19 cellular contexts compared by ENCODE assay signal in the genomic region with DNA sequence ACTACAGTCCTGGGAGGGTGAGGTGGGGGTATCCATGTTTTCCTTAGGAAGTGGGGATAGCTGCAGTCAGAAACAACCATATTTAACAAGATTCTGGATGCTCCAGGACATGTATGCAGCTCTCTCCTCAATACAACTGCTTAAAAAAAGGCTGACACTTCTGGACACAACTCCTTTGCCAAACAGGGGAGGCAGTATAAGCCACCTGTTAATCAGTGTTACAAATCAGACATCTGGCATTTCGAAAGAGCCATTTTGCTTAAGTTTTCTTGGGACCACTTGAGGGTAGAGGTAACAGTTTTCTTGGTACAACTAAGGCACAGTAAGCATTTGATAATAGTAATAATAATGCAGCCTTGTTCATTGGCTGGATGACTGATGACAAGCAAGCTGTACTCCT. TPM values are rescaled to one million over a fixed set of nuclear protein-coding genes. Genes with fewer than 3 reads are reported as not detected.
"Had no signal": no experiment of that assay in that cellular context is flagged by ENCODE, and none has a peak within 500 bp of the region (broad histone marks: within the 10 kb centered on the region; RNA-seq: fewer than 3 reads in every experiment).

No MANE protein-coding gene starts in this region.

- H3K27ac Mint-ChIP-seq: activated T-helper 1 cell treated with anti-CD3 and anti-CD28 coated beads, Interleukin-12 subunit alpha, Interleukin-12 subunit beta, Interleukin-2, Interleukin-4 antibody, amounts not matched to agents 30 ng/mL and 10 ng/mL and 1 ng/mL, durations not matched to agents 14 hours and 24 hours and 36 hours; naive thymus-derived CD8-positive, alpha-beta T cell had no signal

- H3K4me3 ChIP-seq: ascending aorta, dorsolateral prefrontal cortex, skin epidermis, tibial nerve, uterus had no signal

- H3K36me3 ChIP-seq: ascending aorta, tibial nerve, uterus had no signal

- ATAC-seq: naive thymus-derived CD8-positive, alpha-beta T cell had no signal

- H3K4me3 Mint-ChIP-seq: activated T-helper 1 cell treated with anti-CD3 and anti-CD28 coated beads, Interleukin-12 subunit alpha, Interleukin-12 subunit beta, Interleukin-2, Interleukin-4 antibody, amounts not matched to agents 30 ng/mL and 10 ng/mL and 1 ng/mL, durations not matched to agents 14 hours and 24 hours and 36 hours; naive thymus-derived CD8-positive, alpha-beta T cell had no signal

- H3K36me3 Mint-ChIP-seq: naive thymus-derived CD8-positive, alpha-beta T cell had no signal

- DNase-seq: activated CD4-positive, CD25-positive, alpha-beta regulatory T cell treated with anti-CD3 and anti-CD28 coated beads, Interleukin-2, amount 50 U/mL, for 72 hours; dorsolateral prefrontal cortex; glutamatergic neuron; hypothalamus; mesenchymal stem cell; naive thymus-derived CD8-positive, alpha-beta T cell; retina; stimulated activated CD4-positive, alpha-beta T cell treated with anti-CD3 and anti-CD28 coated beads, Interleukin-15, amount 100 ng/mL, for 24 hours; stimulated activated CD4-positive, alpha-beta T cell treated with anti-CD3 and anti-CD28 coated beads, Interleukin-4, amount 100 ng/mL, for 24 hours; stimulated activated naive CD4-positive, alpha-beta T cell treated with Interleukin-2 at 50 U/mL for 16 hours; substantia nigra; T1000; uterus had no signal

- H3K27ac ChIP-seq: ascending aorta, dorsolateral prefrontal cortex, skin epidermis, tibial nerve, uterus had no signal

- H3K4me1 ChIP-seq: ascending aorta, tibial nerve, uterus had no signal

- H3K9me3 Mint-ChIP-seq: activated T-helper 1 cell treated with anti-CD3 and anti-CD28 coated beads, Interleukin-12 subunit alpha, Interleukin-12 subunit beta, Interleukin-2, Interleukin-4 antibody, amounts not matched to agents 30 ng/mL and 10 ng/mL and 1 ng/mL, durations not matched to agents 14 hours and 24 hours and 36 hours; naive thymus-derived CD8-positive, alpha-beta T cell had no signal

- H3K4me1 Mint-ChIP-seq: naive thymus-derived CD8-positive, alpha-beta T cell had no signal

- H3K9me3 ChIP-seq: ascending aorta, tibial nerve, uterus had no signal

- H3K27me3 ChIP-seq: ascending aorta, tibial nerve, uterus had no signal

RNA-seq across cellular contexts. Expression of a gene that starts 47.1 kb away (rescaled TPM):
- total RNA-seq: activated CD8-positive, alpha-beta memory T cell treated with anti-CD3 and anti-CD28 coated beads for 36 hours; activated T-helper 1 cell treated with anti-CD3 and anti-CD28 coated beads, Interleukin-12 subunit alpha, Interleukin-12 subunit beta, Interleukin-2, Interleukin-4 antibody, amounts not matched to agents 30 ng/mL and 10 ng/mL and 1 ng/mL, durations not matched to agents 14 hours and 24 hours and 36 hours; ascending aorta; kidney epithelial cell; naive thymus-derived CD8-positive, alpha-beta T cell had no signal
